In genomic region chr9:62730245-62731000, GRCh38 we compare ENCODE assay signal across 8 cellular contexts.
A peak's percentile ranks its signal among the peaks of the same experiment; 100 is the strongest.
DNase-seq lines count a peak whose midpoint lies in the region; ATAC-seq and TF ChIP-seq lines count a peak whose summit lies in the region.
"Not testable (repeated sequence)": the region's sequence is repeated elsewhere in the genome, so short reads cannot be mapped to it uniquely, and the experiment has no call there.

No MANE protein-coding gene starts in this region.

- H3K27ac Mint-ChIP-seq in activated CD8-positive, alpha-beta T cell treated with anti-CD3 and anti-CD28 coated beads for 36 hours; stimulated activated naive B cell treated with anti-CD40 and anti-IgM and Interleukin-4, amounts not matched to agents 10 μg/mL and 1 μg/mL and 100 μg/mL, for 72 hours: not testable (repeated sequence)

- not testable (repeated sequence) for H3K36me3 Mint-ChIP-seq in activated CD8-positive, alpha-beta T cell treated with anti-CD3 and anti-CD28 coated beads for 36 hours (ENCODE audit: low read depth); stimulated activated naive B cell treated with anti-CD40 and anti-IgM and Interleukin-4, amounts not matched to agents 10 μg/mL and 1 μg/mL and 100 μg/mL, for 72 hours

- H3K4me1 Mint-ChIP-seq in activated CD8-positive, alpha-beta T cell treated with anti-CD3 and anti-CD28 coated beads for 36 hours (ENCODE audit: low read depth); stimulated activated naive B cell treated with anti-CD40 and anti-IgM and Interleukin-4, amounts not matched to agents 10 μg/mL and 1 μg/mL and 100 μg/mL, for 72 hours: not testable (repeated sequence)

- not testable (repeated sequence) for H3K27me3 Mint-ChIP-seq in activated CD8-positive, alpha-beta T cell treated with anti-CD3 and anti-CD28 coated beads for 36 hours; stimulated activated naive B cell treated with anti-CD40 and anti-IgM and Interleukin-4, amounts not matched to agents 10 μg/mL and 1 μg/mL and 100 μg/mL, for 72 hours

- H3K9me3 Mint-ChIP-seq in activated CD8-positive, alpha-beta T cell treated with anti-CD3 and anti-CD28 coated beads for 36 hours; stimulated activated naive B cell treated with anti-CD40 and anti-IgM and Interleukin-4, amounts not matched to agents 10 μg/mL and 1 μg/mL and 100 μg/mL, for 72 hours: not testable (repeated sequence)

- intact Hi-C loops in activated CD8-positive, alpha-beta T cell treated with anti-CD3 and anti-CD28 coated beads for 36 hours (cut with micrococcal nuclease), result not testable (repeated sequence)

- POLR2A ChIA-PET in activated CD8-positive, alpha-beta T cell treated with anti-CD3 and anti-CD28 coated beads for 36 hours (lab: Charles Lee), result not testable (repeated sequence)

- TF ChIP-seq CTCF in activated CD8-positive, alpha-beta T cell treated with anti-CD3 and anti-CD28 coated beads for 36 hours (IDR thresholded peaks at IDR 0.05), result not testable (repeated sequence)

- ATAC-seq in GM18867 (IDR thresholded peaks at IDR 0.05; ENCODE audit: unreplicated experiment), result peak; percentile 97
- peak; percentile 91 for ATAC-seq in GM19438 (IDR thresholded peaks at IDR 0.05; ENCODE audit: low read depth, unreplicated experiment)
- peak; percentile 96 for ATAC-seq in GM21576 (IDR thresholded peaks at IDR 0.05; ENCODE audit: unreplicated experiment)
- peak; percentile 94 for ATAC-seq in HG02840 (IDR thresholded peaks at IDR 0.05; ENCODE audit: low FRiP score, unreplicated experiment)
- ATAC-seq in HG03095 (IDR thresholded peaks at IDR 0.05; ENCODE audit: unreplicated experiment), result peak; percentile 95
- ATAC-seq in HG03457 (IDR thresholded peaks at IDR 0.05; ENCODE audit: unreplicated experiment), result peak; percentile 93
- peak; percentile 75 for ATAC-seq in activated CD8-positive, alpha-beta T cell treated with anti-CD3 and anti-CD28 coated beads for 36 hours
- peak; percentile 83 to 92 for ATAC-seq in stimulated activated naive B cell treated with anti-CD40 and anti-IgM and Interleukin-4, amounts not matched to agents 10 μg/mL and 1 μg/mL and 100 μg/mL, for 72 hours (replicated peaks)

- CTCF ChIA-PET in activated CD8-positive, alpha-beta T cell treated with anti-CD3 and anti-CD28 coated beads for 36 hours (lab: Charles Lee), result not testable (repeated sequence)

- H3K4me3 Mint-ChIP-seq in activated CD8-positive, alpha-beta T cell treated with anti-CD3 and anti-CD28 coated beads for 36 hours; stimulated activated naive B cell treated with anti-CD40 and anti-IgM and Interleukin-4, amounts not matched to agents 10 μg/mL and 1 μg/mL and 100 μg/mL, for 72 hours: not testable (repeated sequence)

- DNase-seq in activated CD8-positive, alpha-beta T cell treated with anti-CD3 and anti-CD28 coated beads for 36 hours; stimulated activated naive B cell treated with anti-CD40 and anti-IgM and Interleukin-4, amounts not matched to agents 10 μg/mL and 1 μg/mL and 100 μg/mL, for 72 hours: not testable (repeated sequence)
